In the genomic region with DNA sequence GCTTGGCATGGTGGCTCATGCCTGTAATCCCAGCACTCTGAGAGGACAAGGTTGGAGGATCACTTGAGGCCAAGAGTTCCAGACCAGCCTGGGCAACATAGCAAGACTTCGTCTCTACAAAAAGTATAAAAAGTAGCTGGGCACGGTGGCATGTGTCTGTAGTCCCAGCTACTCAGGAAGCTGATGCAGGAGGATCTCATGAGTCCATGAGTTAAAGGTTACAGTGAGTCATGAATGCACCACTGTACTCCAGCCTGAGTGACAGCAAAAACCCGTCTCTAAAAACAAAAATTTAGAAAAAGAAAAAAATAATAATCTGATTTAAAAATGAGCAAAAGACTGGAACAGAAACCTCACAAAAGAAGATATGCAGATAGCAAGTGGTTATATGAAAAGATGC, we compare ENCODE assay signal across 1 cellular context.
TF ChIP-seq lines count a peak whose summit lies in the region.

No MANE protein-coding gene starts in this region.

TF ChIP-seq in IMR-90, 13 proteins besides CTCF, POLR2A, EP300 and RAD21:
- TF ChIP-seq CEBPB (IDR thresholded peaks at IDR 0.05; ENCODE audit: low read depth, low read length) (no peak), MAZ (IDR thresholded peaks at IDR 0.05; ENCODE audit: borderline replicate concordance, low read depth, low read length) (no peak), BHLHE40 (IDR thresholded peaks at IDR 0.05; ENCODE audit: low read depth, low read length) (no peak), MAFK (IDR thresholded peaks at IDR 0.05; ENCODE audit: low read depth, low read length) (no peak), SMC3 (IDR thresholded peaks at IDR 0.05; ENCODE audit: low read depth, low read length) (no peak), MXI1 (IDR thresholded peaks at IDR 0.05; ENCODE audit: borderline replicate concordance, low read depth, low read length) (no peak), RCOR1 (IDR thresholded peaks at IDR 0.05; ENCODE audit: insufficient replicate concordance, low read length) (no peak), NFE2L2 (IDR thresholded peaks at IDR 0.05; ENCODE audit: low read depth, low read length) (no peak), RFX5 (IDR thresholded peaks at IDR 0.05; ENCODE audit: low read depth, low read length) (no peak), CHD1 (IDR thresholded peaks at IDR 0.05; ENCODE audit: low read depth, low read length) (no peak), FOS (IDR thresholded peaks at IDR 0.05; ENCODE audit: low read depth, low read length) (no peak)
- TF ChIP-seq, protein P1, sequence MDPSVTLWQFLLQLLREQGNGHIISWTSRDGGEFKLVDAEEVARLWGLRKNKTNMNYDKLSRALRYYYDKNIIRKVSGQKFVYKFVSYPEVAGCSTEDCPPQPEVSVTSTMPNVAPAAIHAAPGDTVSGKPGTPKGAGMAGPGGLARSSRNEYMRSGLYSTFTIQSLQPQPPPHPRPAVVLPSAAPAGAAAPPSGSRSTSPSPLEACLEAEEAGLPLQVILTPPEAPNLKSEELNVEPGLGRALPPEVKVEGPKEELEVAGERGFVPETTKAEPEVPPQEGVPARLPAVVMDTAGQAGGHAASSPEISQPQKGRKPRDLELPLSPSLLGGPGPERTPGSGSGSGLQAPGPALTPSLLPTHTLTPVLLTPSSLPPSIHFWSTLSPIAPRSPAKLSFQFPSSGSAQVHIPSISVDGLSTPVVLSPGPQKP (IDR thresholded peaks at IDR 0.05; ENCODE audit: borderline replicate concordance, low read depth, low read length), result no peak
- TF ChIP-seq, protein P2, sequence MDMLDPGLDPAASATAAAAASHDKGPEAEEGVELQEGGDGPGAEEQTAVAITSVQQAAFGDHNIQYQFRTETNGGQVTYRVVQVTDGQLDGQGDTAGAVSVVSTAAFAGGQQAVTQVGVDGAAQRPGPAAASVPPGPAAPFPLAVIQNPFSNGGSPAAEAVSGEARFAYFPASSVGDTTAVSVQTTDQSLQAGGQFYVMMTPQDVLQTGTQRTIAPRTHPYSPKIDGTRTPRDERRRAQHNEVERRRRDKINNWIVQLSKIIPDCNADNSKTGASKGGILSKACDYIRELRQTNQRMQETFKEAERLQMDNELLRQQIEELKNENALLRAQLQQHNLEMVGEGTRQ (IDR thresholded peaks at IDR 0.05; ENCODE audit: low read depth, low read length), result no peak
